1 cellular context compared by ENCODE assay signal in the genomic region with DNA sequence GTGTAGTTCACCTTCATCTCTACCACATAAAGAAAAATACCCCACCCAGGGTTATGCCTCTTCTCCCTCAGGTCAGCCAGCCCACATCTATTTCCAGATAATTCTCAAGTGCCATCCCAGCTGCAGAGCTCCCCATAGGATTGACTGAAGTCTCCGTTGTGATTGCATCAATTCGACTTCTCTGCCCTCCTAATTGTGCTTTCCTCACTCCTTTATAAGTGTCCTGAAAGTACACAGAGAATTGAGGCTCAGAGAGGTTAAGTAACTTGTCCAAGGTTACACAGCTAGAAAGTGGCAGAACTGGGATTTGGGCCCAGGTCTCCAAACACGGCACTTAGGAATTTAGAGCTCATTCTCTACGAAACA.
TF ChIP-seq lines count a peak whose summit lies in the region.

No MANE protein-coding gene starts in this region.

TF ChIP-seq in K562, 482 proteins besides CTCF, POLR2A, EP300 and RAD21 (continued from another document):
- TF ChIP-seq, protein P1, sequence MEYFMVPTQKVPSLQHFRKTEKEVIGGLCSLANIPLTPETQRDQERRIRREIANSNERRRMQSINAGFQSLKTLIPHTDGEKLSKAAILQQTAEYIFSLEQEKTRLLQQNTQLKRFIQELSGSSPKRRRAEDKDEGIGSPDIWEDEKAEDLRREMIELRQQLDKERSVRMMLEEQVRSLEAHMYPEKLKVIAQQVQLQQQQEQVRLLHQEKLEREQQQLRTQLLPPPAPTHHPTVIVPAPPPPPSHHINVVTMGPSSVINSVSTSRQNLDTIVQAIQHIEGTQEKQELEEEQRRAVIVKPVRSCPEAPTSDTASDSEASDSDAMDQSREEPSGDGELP (CRISPR knock-in tag; IDR thresholded peaks at IDR 0.05; ENCODE audit: borderline replicate concordance) = peak; percentile 67; the same call in 1 of the 2 replicates
- TF ChIP-seq, protein P2, sequence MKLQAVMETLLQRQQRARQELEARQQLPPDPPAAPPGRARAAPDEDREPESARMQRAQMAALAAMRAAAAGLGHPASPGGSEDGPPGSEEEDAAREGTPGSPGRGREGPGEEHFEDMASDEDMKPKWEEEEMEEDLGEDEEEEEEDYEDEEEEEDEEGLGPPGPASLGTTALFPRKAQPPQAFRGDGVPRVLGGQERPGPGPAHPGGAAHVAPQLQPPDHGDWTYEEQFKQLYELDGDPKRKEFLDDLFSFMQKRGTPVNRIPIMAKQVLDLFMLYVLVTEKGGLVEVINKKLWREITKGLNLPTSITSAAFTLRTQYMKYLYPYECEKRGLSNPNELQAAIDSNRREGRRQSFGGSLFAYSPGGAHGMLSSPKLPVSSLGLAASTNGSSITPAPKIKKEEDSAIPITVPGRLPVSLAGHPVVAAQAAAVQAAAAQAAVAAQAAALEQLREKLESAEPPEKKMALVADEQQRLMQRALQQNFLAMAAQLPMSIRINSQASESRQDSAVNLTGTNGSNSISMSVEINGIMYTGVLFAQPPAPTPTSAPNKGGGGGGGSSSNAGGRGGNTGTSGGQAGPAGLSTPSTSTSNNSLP (IDR thresholded peaks at IDR 0.05; ENCODE audit: borderline replicate concordance, low read depth, low read length) = no peak
- TF ChIP-seq BRD4 (IDR thresholded peaks at IDR 0.05) = no peak
- TF ChIP-seq ATF7 (IDR thresholded peaks at IDR 0.05) = peak; percentile 46; the same call in 1 of the 2 replicates
- TF ChIP-seq, protein P3, sequence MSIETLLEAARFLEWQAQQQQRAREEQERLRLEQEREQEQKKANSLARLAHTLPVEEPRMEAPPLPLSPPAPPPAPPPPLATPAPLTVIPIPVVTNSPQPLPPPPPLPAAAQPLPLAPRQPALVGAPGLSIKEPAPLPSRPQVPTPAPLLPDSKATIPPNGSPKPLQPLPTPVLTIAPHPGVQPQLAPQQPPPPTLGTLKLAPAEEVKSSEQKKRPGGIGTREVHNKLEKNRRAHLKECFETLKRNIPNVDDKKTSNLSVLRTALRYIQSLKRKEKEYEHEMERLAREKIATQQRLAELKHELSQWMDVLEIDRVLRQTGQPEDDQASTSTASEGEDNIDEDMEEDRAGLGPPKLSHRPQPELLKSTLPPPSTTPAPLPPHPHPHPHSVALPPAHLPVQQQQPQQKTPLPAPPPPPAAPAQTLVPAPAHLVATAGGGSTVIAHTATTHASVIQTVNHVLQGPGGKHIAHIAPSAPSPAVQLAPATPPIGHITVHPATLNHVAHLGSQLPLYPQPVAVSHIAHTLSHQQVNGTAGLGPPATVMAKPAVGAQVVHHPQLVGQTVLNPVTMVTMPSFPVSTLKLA (conservative IDR thresholded peaks at IDR 0.05) = 0 out of 4 replicates have a peak, but pooled peaks of 1 of the 2 experiments have one; percentile 6
- TF ChIP-seq KDM1A (IDR thresholded peaks at IDR 0.05) = peak; percentile 39 to 45; a peak in 2 of 4 replicates
- no peak for TF ChIP-seq SNIP1 (IDR thresholded peaks at IDR 0.05; ENCODE audit: low read depth)
- no peak for TF ChIP-seq JUND (IDR thresholded peaks at IDR 0.05; ENCODE audit: borderline replicate concordance, low read depth, low read length)
- TF ChIP-seq JUND (tag; IDR thresholded peaks at IDR 0.05; ENCODE audit: borderline replicate concordance, low read depth, low read length) = 0 out of 3 replicates have a peak, but pooled peaks have one; percentile 2
- peak; percentile 52; the same call in 1 of the 2 replicates for TF ChIP-seq ZNF175 (CRISPR knock-in tag; IDR thresholded peaks at IDR 0.05; ENCODE audit: low read depth)
- peak; percentile 78 for TF ChIP-seq ZFP36 (IDR thresholded peaks at IDR 0.05; ENCODE audit: low read depth, low read length, partially characterized antibody)
- TF ChIP-seq HDAC2 (IDR thresholded peaks at IDR 0.05) = peak; percentile 79; the same call in 1 of the 2 replicates
- TF ChIP-seq CEBPB (tag; IDR thresholded peaks at IDR 0.05) = peak; percentile 58
- TF ChIP-seq, protein P4, sequence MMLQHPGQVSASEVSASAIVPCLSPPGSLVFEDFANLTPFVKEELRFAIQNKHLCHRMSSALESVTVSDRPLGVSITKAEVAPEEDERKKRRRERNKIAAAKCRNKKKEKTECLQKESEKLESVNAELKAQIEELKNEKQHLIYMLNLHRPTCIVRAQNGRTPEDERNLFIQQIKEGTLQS (IDR thresholded peaks at IDR 0.05) = peak; percentile 17; the same call in 1 of the 2 replicates
- TF ChIP-seq, protein P4 (CRISPR knock-in tag; conservative IDR thresholded peaks at IDR 0.05) = no peak
- 0 out of 4 replicates have a peak, but pooled peaks of 1 of the 2 experiments have one; percentile 4 for TF ChIP-seq NRF1 (conservative IDR thresholded peaks at IDR 0.05 in 1 of 2, IDR thresholded peaks at IDR 0.05 in 1 of 2)
- peak; percentile 91 for TF ChIP-seq RBM25 (IDR thresholded peaks at IDR 0.05; ENCODE audit: low read depth, low read length, severe bottlenecking)
- peak; percentile 58; the same call in 1 of the 2 replicates for TF ChIP-seq SMARCA5 (IDR thresholded peaks at IDR 0.05)
- TF ChIP-seq NR2C2 (CRISPR knock-in tag; IDR thresholded peaks at IDR 0.05) = no peak
- peak; percentile 17; the same call in 1 of the 2 replicates for TF ChIP-seq NR2C2 (tag; IDR thresholded peaks at IDR 0.05)
- TF ChIP-seq GABPA (tag; conservative IDR thresholded peaks at IDR 0.05; ENCODE audit: low read depth) = peak; percentile 14
- no peak for TF ChIP-seq ZNF707 (CRISPR knock-in tag; conservative IDR thresholded peaks at IDR 0.05)
- no peak for TF ChIP-seq MAFK (IDR thresholded peaks at IDR 0.05; ENCODE audit: low read length)
- 0 out of 4 replicates have a peak, but pooled peaks of 1 of the 2 experiments have one; percentile 28 for TF ChIP-seq TEAD1 (CRISPR knock-in tag; IDR thresholded peaks at IDR 0.05)
- no peak for TF ChIP-seq HEY1 (CRISPR knock-in tag; IDR thresholded peaks at IDR 0.05; ENCODE audit: borderline replicate concordance)
- TF ChIP-seq, protein P5, sequence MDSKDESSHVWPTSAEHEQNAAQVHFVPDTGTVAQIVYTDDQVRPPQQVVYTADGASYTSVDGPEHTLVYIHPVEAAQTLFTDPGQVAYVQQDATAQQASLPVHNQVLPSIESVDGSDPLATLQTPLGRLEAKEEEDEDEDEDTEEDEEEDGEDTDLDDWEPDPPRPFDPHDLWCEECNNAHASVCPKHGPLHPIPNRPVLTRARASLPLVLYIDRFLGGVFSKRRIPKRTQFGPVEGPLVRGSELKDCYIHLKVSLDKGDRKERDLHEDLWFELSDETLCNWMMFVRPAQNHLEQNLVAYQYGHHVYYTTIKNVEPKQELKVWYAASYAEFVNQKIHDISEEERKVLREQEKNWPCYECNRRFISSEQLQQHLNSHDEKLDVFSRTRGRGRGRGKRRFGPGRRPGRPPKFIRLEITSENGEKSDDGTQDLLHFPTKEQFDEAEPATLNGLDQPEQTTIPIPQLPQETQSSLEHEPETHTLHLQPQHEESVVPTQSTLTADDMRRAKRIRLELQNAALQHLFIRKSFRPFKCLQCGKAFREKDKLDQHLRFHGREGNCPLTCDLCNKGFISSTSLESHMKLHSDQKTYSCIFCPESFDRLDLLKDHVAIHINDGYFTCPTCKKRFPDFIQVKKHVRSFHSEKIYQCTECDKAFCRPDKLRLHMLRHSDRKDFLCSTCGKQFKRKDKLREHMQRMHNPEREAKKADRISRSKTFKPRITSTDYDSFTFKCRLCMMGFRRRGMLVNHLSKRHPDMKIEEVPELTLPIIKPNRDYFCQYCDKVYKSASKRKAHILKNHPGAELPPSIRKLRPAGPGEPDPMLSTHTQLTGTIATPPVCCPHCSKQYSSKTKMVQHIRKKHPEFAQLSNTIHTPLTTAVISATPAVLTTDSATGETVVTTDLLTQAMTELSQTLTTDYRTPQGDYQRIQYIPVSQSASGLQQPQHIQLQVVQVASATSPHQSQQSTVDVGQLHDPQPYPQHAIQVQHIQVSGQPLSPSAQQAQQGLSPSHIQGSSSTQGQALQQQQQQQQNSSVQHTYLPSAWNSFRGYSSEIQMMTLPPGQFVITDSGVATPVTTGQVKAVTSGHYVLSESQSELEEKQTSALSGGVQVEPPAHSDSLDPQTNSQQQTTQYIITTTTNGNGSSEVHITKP (IDR thresholded peaks at IDR 0.05; ENCODE audit: partially characterized antibody) = no peak
- 0 out of 2 replicates have a peak, but pooled peaks have one; percentile 33 for TF ChIP-seq ELF1 (tag; IDR thresholded peaks at IDR 0.05)
- 0 out of 4 replicates have a peak, but pooled peaks of 1 of the 2 experiments have one; percentile 8 for TF ChIP-seq FOXA3 (CRISPR knock-in tag; conservative IDR thresholded peaks at IDR 0.05 in 1 of 2, IDR thresholded peaks at IDR 0.05 in 1 of 2)
- peak; percentile 93 for TF ChIP-seq BCOR (IDR thresholded peaks at IDR 0.05)
- no peak for TF ChIP-seq ATF1 (CRISPR knock-in tag; IDR thresholded peaks at IDR 0.05)
- TF ChIP-seq ATF1 (tag; IDR thresholded peaks at IDR 0.05) = 0 out of 2 replicates have a peak, but pooled peaks have one; percentile 34
- TF ChIP-seq L3MBTL2 (IDR thresholded peaks at IDR 0.05) = 0 out of 2 replicates have a peak, but pooled peaks have one; percentile 44
- no peak for TF ChIP-seq STAG1 (CRISPR knock-in tag; IDR thresholded peaks at IDR 0.05; ENCODE audit: borderline replicate concordance)
TF ChIP-seq in K562: peak in this region for 23.
